34 cellular contexts compared by ENCODE assay signal in the genomic region with DNA sequence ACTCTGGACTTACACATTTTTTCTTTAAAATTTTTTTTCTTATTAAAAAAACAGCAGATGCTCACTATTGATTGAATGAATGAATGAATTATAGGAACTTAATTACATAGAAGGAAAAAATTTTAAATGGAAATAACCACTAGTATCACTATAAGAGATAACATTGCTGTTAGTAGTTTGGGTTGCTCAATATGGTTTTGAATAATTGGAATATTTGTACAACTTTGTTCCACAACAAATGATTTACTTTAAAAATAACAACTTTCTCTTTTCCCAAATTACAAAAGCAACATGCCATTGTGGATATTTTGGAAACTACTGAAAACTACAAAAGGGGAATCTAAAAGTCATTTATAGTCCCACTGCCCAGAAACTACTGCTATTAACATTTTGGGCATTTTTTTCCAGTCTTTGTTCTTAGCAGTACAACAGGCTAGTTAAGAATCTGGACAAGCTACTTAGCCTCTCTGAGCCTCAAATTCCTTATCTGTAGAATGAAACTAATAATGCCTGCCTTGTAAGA.
"Had no signal": no experiment of that assay in that cellular context is flagged by ENCODE, and none has a peak within 500 bp of the region (broad histone marks: within the 10 kb centered on the region; RNA-seq: fewer than 3 reads in every experiment).

No MANE protein-coding gene starts in this region.

- H3K4me3 ChIP-seq: adrenal gland, MG63 had no signal

- ATAC-seq: activated T-cell treated with anti-CD3 and anti-CD28 coated beads, Interleukin-2, amount 50 U/mL, for 4 hours; Right ventricle myocardium inferior; SK-N-SH treated with all-trans-retinoic acid at 6 μM for 48 hours; T-cell; T-helper 17 cell had no signal

- H3K27ac ChIP-seq: RWPE1, VCaP had no signal

- H3K9me3 ChIP-seq: adrenal gland, MG63 had no signal

- FAIRE-seq: bronchial epithelial cell, RCC 7860 had no signal

- H3K27me3 ChIP-seq: adrenal gland, MG63 had no signal

- DNase-seq: activated B cell treated with CpG ODN at 0.5 μM for 24 hours; activated CD4-positive, alpha-beta memory T cell treated with anti-CD3 and anti-CD28 coated beads for 36 hours; activated CD4-positive, alpha-beta T cell treated with anti-CD3 and anti-CD28 coated beads for 4 hours; activated CD4-positive, alpha-beta T cell treated with anti-CD3 and anti-CD28 coated beads, Interleukin-2, amount 50 U/mL, for 1 hour; activated CD4-positive, CD25-positive, alpha-beta regulatory T cell treated with anti-CD3 and anti-CD28 coated beads, Interleukin-2, amount 50 U/mL, for 72 hours; activated CD8-positive, alpha-beta memory T cell treated with anti-CD3 and anti-CD28 coated beads, Interleukin-2, amount 50 U/mL, for 4 hours; activated effector memory CD4-positive, alpha-beta T cell treated with anti-CD3 and anti-CD28 coated beads, Interleukin-2, amount 50 U/mL, for 16 hours; activated naive CD4-positive, alpha-beta T cell; activated naive CD4-positive, alpha-beta T cell treated with anti-CD3 and anti-CD28 coated beads, Interleukin-2, amount 50 U/mL, for 16 hours; activated naive CD8-positive, alpha-beta T cell treated with anti-CD3 and anti-CD28 coated beads for 36 hours; activated T-cell treated with anti-CD3 and anti-CD28 coated beads for 4 hours; activated T-cell treated with anti-CD3 and anti-CD28 coated beads, Interleukin-2, amount 50 U/mL, for 4 hours; adrenal gland; anterior cingulate cortex; caudate nucleus; cerebellar nuclear complex; Kasumi-1; MG63; NCI-H1048; NCI-H1105 treated with DMSO at 0.1 percent for 48 hours; NCI-H1436; NCI-H1694 treated with DMSO at 0.1 percent for 48 hours; NCI-H2029; NCI-H345; NCI-H524 treated with DMSO at 0.1 percent for 48 hours; SIG-M5; T-cell; T-helper 17 cell had no signal

- H3K36me3 ChIP-seq: adrenal gland, MG63 had no signal
